Comparison of ENCODE assay signal across 6 cellular contexts in the genomic region with DNA sequence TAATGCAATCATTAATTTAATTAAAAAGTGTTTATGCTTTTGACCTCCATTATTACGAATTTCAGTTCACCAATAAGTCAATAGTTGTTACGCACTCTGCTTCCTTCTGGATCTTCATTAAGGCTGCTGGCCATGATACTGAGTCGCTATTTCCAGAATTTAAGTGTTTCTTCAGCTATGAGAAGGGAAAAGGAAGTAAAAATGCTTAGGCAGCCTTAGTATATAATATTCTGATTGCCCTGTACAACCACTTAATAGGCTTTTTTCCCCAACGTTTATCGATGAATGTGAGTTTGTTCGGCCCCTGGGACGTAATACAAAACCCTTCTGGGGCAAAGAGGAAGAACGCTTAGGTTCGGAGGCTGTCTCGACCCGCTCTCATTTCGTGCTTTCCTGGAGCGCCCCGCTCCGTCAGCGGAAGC.
A peak's percentile ranks its signal among the peaks of the same experiment; 100 is the strongest.
DNase-seq lines count a peak whose midpoint lies in the region; TF ChIP-seq lines count a peak whose summit lies in the region.

No MANE protein-coding gene starts in this region.

- H3K27ac ChIP-seq in C4-2B, result peak overlapping the region; percentile 100
- peak overlapping the region; percentile 99 for H3K27ac ChIP-seq in rectal smooth muscle tissue (ENCODE audit: low read depth, low read length)

- peaks cover 5% of the 10 kb centered on the region for H3K36me3 ChIP-seq in rectal smooth muscle tissue (ENCODE audit: control insufficient read depth, insufficient read depth, low read length)

- peak overlapping the region; percentile 97 for H3K9ac ChIP-seq in rectal smooth muscle tissue (ENCODE audit: low read length)

- peak overlapping the region; percentile 99 for H3K27ac Mint-ChIP-seq in dendritic cell treated with granulocyte-macrophage colony-stimulating factor and Interleukin-4, amounts not matched to agents 40 ng/mL and 50 ng/mL, for 4 days

- peak overlapping the region; percentile 87 for H3K4me3 Mint-ChIP-seq in dendritic cell treated with granulocyte-macrophage colony-stimulating factor and Interleukin-4, amounts not matched to agents 40 ng/mL and 50 ng/mL, for 4 days

- H3K9me3 Mint-ChIP-seq in dendritic cell treated with granulocyte-macrophage colony-stimulating factor and Interleukin-4, amounts not matched to agents 40 ng/mL and 50 ng/mL, for 4 days, result no peaks in the 10 kb centered on the region

- peaks cover 44% of the 10 kb centered on the region for H3K4me1 Mint-ChIP-seq in dendritic cell treated with granulocyte-macrophage colony-stimulating factor and Interleukin-4, amounts not matched to agents 40 ng/mL and 50 ng/mL, for 4 days (ENCODE audit: low read depth)

- H3K27me3 ChIP-seq in rectal smooth muscle tissue (ENCODE audit: control insufficient read depth, insufficient read depth, low read length), result no peaks in the 10 kb centered on the region

- no peaks in the 10 kb centered on the region for H3K27me3 Mint-ChIP-seq in dendritic cell treated with granulocyte-macrophage colony-stimulating factor and Interleukin-4, amounts not matched to agents 40 ng/mL and 50 ng/mL, for 4 days

- intact Hi-C loops in dendritic cell treated with granulocyte-macrophage colony-stimulating factor and Interleukin-4, amounts not matched to agents 40 ng/mL and 50 ng/mL, for 4 days (cut with micrococcal nuclease), result loop anchor here (5.0 kb wide), 2 partner anchors 216 to 246 kb away; a partner anchor contains a TSS

- peaks cover 65% of the 10 kb centered on the region for H3K36me3 Mint-ChIP-seq in dendritic cell treated with granulocyte-macrophage colony-stimulating factor and Interleukin-4, amounts not matched to agents 40 ng/mL and 50 ng/mL, for 4 days (ENCODE audit: low read depth)

- no peak for TF ChIP-seq RAD21 in Ishikawa (IDR thresholded peaks at IDR 0.05; ENCODE audit: low read depth)

- TF ChIP-seq EP300 in Ishikawa (IDR thresholded peaks at IDR 0.05; ENCODE audit: borderline replicate concordance), result no peak

- no peak; the same call in 1 of the 2 replicates for TF ChIP-seq CTCF in C4-2B (conservative IDR thresholded peaks at IDR 0.05)

- peaks cover 16% of the 10 kb centered on the region for H3K4me1 ChIP-seq in rectal smooth muscle tissue (ENCODE audit: control insufficient read depth, insufficient read depth, low read length)

- no peak for DNase-seq in NCI-H1436 (lab: John Stamatoyannopoulos, UW)
- DNase-seq in AG08395 (ENCODE audit: low spot score), result no peak

- H3K4me3 ChIP-seq in rectal smooth muscle tissue (ENCODE audit: low read length), result peak overlapping the region; percentile 95

TF ChIP-seq in Ishikawa, 13 proteins besides CTCF, POLR2A, EP300 and RAD21:
- TF ChIP-seq FOXM1 (IDR thresholded peaks at IDR 0.05; ENCODE audit: borderline replicate concordance, low read depth) (no peak), TAF1 (IDR thresholded peaks at IDR 0.05; ENCODE audit: low read depth) (0 out of 2 replicates have a peak, but pooled peaks have one; percentile 43), EGR1 (IDR thresholded peaks at IDR 0.05) (no peak), CREB1 (IDR thresholded peaks at IDR 0.05; ENCODE audit: low read depth) (no peak)
- TF ChIP-seq, protein P1, sequence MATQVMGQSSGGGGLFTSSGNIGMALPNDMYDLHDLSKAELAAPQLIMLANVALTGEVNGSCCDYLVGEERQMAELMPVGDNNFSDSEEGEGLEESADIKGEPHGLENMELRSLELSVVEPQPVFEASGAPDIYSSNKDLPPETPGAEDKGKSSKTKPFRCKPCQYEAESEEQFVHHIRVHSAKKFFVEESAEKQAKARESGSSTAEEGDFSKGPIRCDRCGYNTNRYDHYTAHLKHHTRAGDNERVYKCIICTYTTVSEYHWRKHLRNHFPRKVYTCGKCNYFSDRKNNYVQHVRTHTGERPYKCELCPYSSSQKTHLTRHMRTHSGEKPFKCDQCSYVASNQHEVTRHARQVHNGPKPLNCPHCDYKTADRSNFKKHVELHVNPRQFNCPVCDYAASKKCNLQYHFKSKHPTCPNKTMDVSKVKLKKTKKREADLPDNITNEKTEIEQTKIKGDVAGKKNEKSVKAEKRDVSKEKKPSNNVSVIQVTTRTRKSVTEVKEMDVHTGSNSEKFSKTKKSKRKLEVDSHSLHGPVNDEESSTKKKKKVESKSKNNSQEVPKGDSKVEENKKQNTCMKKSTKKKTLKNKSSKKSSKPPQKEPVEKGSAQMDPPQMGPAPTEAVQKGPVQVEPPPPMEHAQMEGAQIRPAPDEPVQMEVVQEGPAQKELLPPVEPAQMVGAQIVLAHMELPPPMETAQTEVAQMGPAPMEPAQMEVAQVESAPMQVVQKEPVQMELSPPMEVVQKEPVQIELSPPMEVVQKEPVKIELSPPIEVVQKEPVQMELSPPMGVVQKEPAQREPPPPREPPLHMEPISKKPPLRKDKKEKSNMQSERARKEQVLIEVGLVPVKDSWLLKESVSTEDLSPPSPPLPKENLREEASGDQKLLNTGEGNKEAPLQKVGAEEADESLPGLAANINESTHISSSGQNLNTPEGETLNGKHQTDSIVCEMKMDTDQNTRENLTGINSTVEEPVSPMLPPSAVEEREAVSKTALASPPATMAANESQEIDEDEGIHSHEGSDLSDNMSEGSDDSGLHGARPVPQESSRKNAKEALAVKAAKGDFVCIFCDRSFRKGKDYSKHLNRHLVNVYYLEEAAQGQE (IDR thresholded peaks at IDR 0.05; ENCODE audit: low read depth), result no peak
